Comparison of ENCODE assay signal across 16 cellular contexts in genomic region chr4:6703786-6704185, GRCh38. TPM values are rescaled to one million over a fixed set of nuclear protein-coding genes. Genes with fewer than 3 reads are reported as not detected.
DNase-seq lines count a peak whose midpoint lies in the region; ATAC-seq, FAIRE-seq and TF ChIP-seq lines count a peak whose summit lies in the region.
"Had no signal": no experiment of that assay in that cellular context is flagged by ENCODE, and none has a peak within 500 bp of the region (broad histone marks: within the 10 kb centered on the region; RNA-seq: fewer than 3 reads in every experiment).

No MANE protein-coding gene starts in this region.

- no CpG with 5 or more reads among the region's 3 CpGs for WGBS in IMR-90 (ENCODE audit: extremely low coverage in 2 of 2, insufficient read length in 1 of 2), 2 experiments
- WGBS in K562 (ENCODE audit: insufficient coverage, low coverage, missing lambda C conversion rate) = 43% methylated on average over 3 of the region's 3 CpGs

- TF ChIP-seq RAD21 in IMR-90 (IDR thresholded peaks at IDR 0.05; ENCODE audit: low read length) (no peak), K562 (CRISPR knock-in tag; conservative IDR thresholded peaks at IDR 0.05 in 1 of 2, IDR thresholded peaks at IDR 0.05 in 1 of 2) (no peak)

- BruUV-seq in IMR-90 (replicated peaks; lab: Mats Ljungman, UMichigan) = no TSS peak
- BruUV-seq in K562 (replicated peaks; lab: Mats Ljungman, UMichigan) = no TSS peak

- peaks cover 16% of the 10 kb centered on the region for H3K9me1 ChIP-seq in IMR-90 (ENCODE audit: insufficient read depth, low read length)
- no peaks in the 10 kb centered on the region for H3K9me1 ChIP-seq in K562 (ENCODE audit: control insufficient read depth, insufficient read depth, low read length)

- H3K79me2 ChIP-seq in K562 (ENCODE audit: control insufficient read depth, insufficient read depth, low read length) (peaks cover 52% of the 10 kb centered on the region), parathyroid adenoma (peaks cover 49% of the 10 kb centered on the region)

- H3K36me3 Mint-ChIP-seq in activated CD8-positive, alpha-beta memory T cell treated with anti-CD3 and anti-CD28 coated beads, Interleukin-2, amount 10 ng/mL, durations not matched to agents 7 days and 5 days = peaks cover 64% of the 10 kb centered on the region

- TF ChIP-seq POLR2A in IMR-90 (IDR thresholded peaks at IDR 0.05; ENCODE audit: low read depth, low read length) (no peak), K562 (conservative IDR thresholded peaks at IDR 0.05) (no peak)

- H3K4me3 ChIP-seq in IMR-90 (ENCODE audit: insufficient read depth, low read depth, low read length) (no peak overlapping the region), K562 (no peak overlapping the region), parathyroid adenoma (ENCODE audit: low read depth, low read length) (no peak overlapping the region)
- H3K4me3 ChIP-seq: esophagus squamous epithelium had no signal

- TF ChIP-seq EP300 in K562 (IDR thresholded peaks at IDR 0.05; ENCODE audit: low read length) = no peak

- POLR2A ChIA-PET in IMR-90 (lab: Charles Lee; ENCODE audit: unreplicated experiment) = no interaction called here
- POLR2A ChIA-PET in K562 (lab: Yijun Ruan, JAX) = interaction anchor here (0.6 to 2.5 kb wide), 4 partner anchors 10 to 168 kb away, joined by 3 to 9 read pairs (median 4); partner anchors contain the start of gene S100P

- H2BK15ac ChIP-seq in IMR-90 (ENCODE audit: low read depth, low read length) = no peak overlapping the region

- H3K4me1 Mint-ChIP-seq in activated CD8-positive, alpha-beta memory T cell treated with anti-CD3 and anti-CD28 coated beads, Interleukin-2, amount 10 ng/mL, durations not matched to agents 7 days and 5 days = peaks cover 71% of the 10 kb centered on the region

- H3K36me3 ChIP-seq in IMR-90 (ENCODE audit: control insufficient read depth, insufficient read depth, low read length) (peaks cover 11% of the 10 kb centered on the region), K562 (ENCODE audit: control insufficient read depth, insufficient read depth, low read length) (peaks cover 51% of the 10 kb centered on the region), parathyroid adenoma (ENCODE audit: control insufficient read depth, insufficient read depth, low read length) (no peaks in the 10 kb centered on the region)

- ATAC-seq in activated CD8-positive, alpha-beta memory T cell treated with anti-CD3 and anti-CD28 coated beads, Interleukin-2, amount 10 ng/mL, durations not matched to agents 7 days and 5 days = no peak
- ATAC-seq in IMR-90 (ENCODE audit: low read depth) (peak; percentile 51), K562 (no peak), HG03196 (IDR thresholded peaks at IDR 0.05; ENCODE audit: unreplicated experiment) (no peak), HG03039 (IDR thresholded peaks at IDR 0.05; ENCODE audit: unreplicated experiment) (no peak)
- ATAC-seq: sciatic nerve; stimulated activated memory B cell treated with anti-CD40 and anti-IgM and Interleukin-4, amounts not matched to agents 10 μg/mL and 1 μg/mL and 100 μg/mL, for 72 hours had no signal

- H4K8ac ChIP-seq in IMR-90 (ENCODE audit: low read depth in 2 of 2, low read length in 2 of 2) = no peak overlapping the region

- in situ Hi-C loops in IMR-90 (cut with MboI; ENCODE audit: low sequenced_read_pairs) (no loop called here), K562 (cut with MboI) (no loop called here)

- TF ChIP-seq CTCF in IMR-90 (conservative IDR thresholded peaks at IDR 0.05; ENCODE audit: low read depth, low read length) = no peak
- TF ChIP-seq CTCF in K562 (IDR thresholded peaks at IDR 0.05 in 2 of 3, conservative IDR thresholded peaks at IDR 0.05 in 1 of 3; ENCODE audit: insufficient read depth in 2 of 3, low read depth in 1 of 3, low read length in 3 of 3) = no peak
- TF ChIP-seq CTCF in parathyroid adenoma (IDR thresholded peaks at IDR 0.05) = no peak

- H2BK120ac ChIP-seq in IMR-90 (ENCODE audit: low read depth, low read length) = no peak overlapping the region

- no peak overlapping the region for H2BK20ac ChIP-seq in IMR-90 (ENCODE audit: low read depth, low read length)

- no peak overlapping the region for H2AK9ac ChIP-seq in IMR-90 (replicated peaks; ENCODE audit: low read depth, low read length, poor library complexity)

- H3K4me3 Mint-ChIP-seq in activated CD8-positive, alpha-beta memory T cell treated with anti-CD3 and anti-CD28 coated beads, Interleukin-2, amount 10 ng/mL, durations not matched to agents 7 days and 5 days = no peak overlapping the region
- H3K4me3 Mint-ChIP-seq: stimulated activated memory B cell treated with anti-CD40 and anti-IgM and Interleukin-4, amounts not matched to agents 10 μg/mL and 1 μg/mL and 100 μg/mL, for 72 hours had no signal

- dilution Hi-C loops in IMR-90 (cut with HindIII; ENCODE audit: low sequenced_read_pairs, unreplicated experiment) = no loop called here

- H3K27ac ChIP-seq in IMR-90 (ENCODE audit: insufficient read depth, low read length) = no peak overlapping the region; the same call in 1 of the 2 replicates
- peak overlapping the region; percentile 1; the same call in 1 of the 3 replicates for H3K27ac ChIP-seq in K562 (ENCODE audit: extremely low read depth, low read depth, low read length)
- H3K27ac ChIP-seq in parathyroid adenoma = no peak overlapping the region
- H3K27ac ChIP-seq: esophagus squamous epithelium had no signal

- no peak for FAIRE-seq in K562 (lab: Jason Lieb, UNC)
- FAIRE-seq: GM18507 had no signal

- H3K27ac Mint-ChIP-seq in activated CD8-positive, alpha-beta memory T cell treated with anti-CD3 and anti-CD28 coated beads, Interleukin-2, amount 10 ng/mL, durations not matched to agents 7 days and 5 days = peak overlapping the region; percentile 2
- H3K27ac Mint-ChIP-seq: stimulated activated memory B cell treated with anti-CD40 and anti-IgM and Interleukin-4, amounts not matched to agents 10 μg/mL and 1 μg/mL and 100 μg/mL, for 72 hours had no signal

- H3K79me1 ChIP-seq in IMR-90 (ENCODE audit: low read depth in 1 of 2, low read length in 2 of 2) = peaks cover 43 to 69% of the 10 kb centered on the region in 2 experiments

- H4K5ac ChIP-seq in IMR-90 (ENCODE audit: low read depth, low read length) = no peak overlapping the region

- no peak overlapping the region for H3K56ac ChIP-seq in IMR-90 (ENCODE audit: extremely low read depth, insufficient read depth, low read length)

- no peak overlapping the region for H2AFZ ChIP-seq in IMR-90 (replicated peaks; ENCODE audit: low read length, poor library complexity)
- no peak overlapping the region for H2AFZ ChIP-seq in K562 (ENCODE audit: low read depth, low read length)
- H2AFZ ChIP-seq in parathyroid adenoma = no peak overlapping the region

- DNase-seq in activated CD8-positive, alpha-beta memory T cell treated with anti-CD3 and anti-CD28 coated beads, Interleukin-2, amount 10 ng/mL, durations not matched to agents 7 days and 5 days = no peak
- DNase-seq in activated CD8-positive, alpha-beta memory T cell treated with anti-CD3 and anti-CD28 coated beads, Interleukin-2, amount 50 U/mL, for 4 hours = no peak
- DNase-seq in IMR-90 (peak; percentile 33), K562 (ENCODE audit: extremely low read depth in 1 of 4, low spot score in 3 of 4) (no peak), NCI-H345 treated with DMSO at 0.1 percent for 48 hours (lab: John Stamatoyannopoulos, UW; ENCODE audit: unreplicated experiment) (no peak)
- DNase-seq: cortex of kidney, esophagus squamous epithelium, SHP77 had no signal

- H3K14ac ChIP-seq in IMR-90 (replicated peaks; ENCODE audit: low read depth, low read length) = no peak overlapping the region

- H3K18ac ChIP-seq in IMR-90 (ENCODE audit: low read depth, low read length) = no peak overlapping the region

- intact Hi-C loops in IMR-90 (cut with micrococcal nuclease) (no loop called here), K562 (cut with micrococcal nuclease) (no loop called here)

- H3K9ac ChIP-seq in IMR-90 (ENCODE audit: low read depth, low read length) (no peak overlapping the region), K562 (ENCODE audit: insufficient read depth in 1 of 2, low read depth in 2 of 2, low read length in 2 of 2) (no peak overlapping the region), parathyroid adenoma (no peak overlapping the region)

- peaks cover 28% of the 10 kb centered on the region; the same call in 1 of the 2 replicates for H4K20me1 ChIP-seq in IMR-90 (ENCODE audit: insufficient read depth, low read length)
- 0 out of 2 replicates have a peak, but pooled peaks cover 5% of the 10 kb centered on the region for H4K20me1 ChIP-seq in K562 (replicated peaks; ENCODE audit: control insufficient read depth, insufficient read depth, low read length)

- CTCF ChIA-PET in activated CD8-positive, alpha-beta memory T cell treated with anti-CD3 and anti-CD28 coated beads, Interleukin-2, amount 10 ng/mL, durations not matched to agents 7 days and 5 days (lab: Charles Lee) = interaction anchor here (1.0 to 6.7 kb wide), 4 partner anchors 13 to 29 kb away, joined by 3 to 87 read pairs (median 18); partner anchors contain the start of gene BLOC1S4
- CTCF ChIA-PET in IMR-90 (lab: Yijun Ruan, JAX) (interaction anchor here (1.2 kb wide), 1 partner anchor 13 kb away, joined by 3 read pairs; no protein-coding TSS in a partner anchor), K562 (lab: Yijun Ruan, JAX; ENCODE audit: low intra/inter-chr PET ratio) (no interaction called here)

- H3K4me2 ChIP-seq in IMR-90 (ENCODE audit: low read depth, low read length) (peak overlapping the region; percentile 42; the same call in 1 of the 2 replicates), K562 (ENCODE audit: insufficient read depth, low read length) (no peak overlapping the region), parathyroid adenoma (ENCODE audit: low read length) (peak overlapping the region; percentile 33)

- H3K4ac ChIP-seq in IMR-90 (ENCODE audit: low read depth, low read length) = no peak overlapping the region; the same call in 1 of the 2 replicates

- no peak overlapping the region for H2BK5ac ChIP-seq in IMR-90 (ENCODE audit: low read depth, low read length, poor library complexity, severe bottlenecking)

- no peak overlapping the region for H2AK5ac ChIP-seq in IMR-90 (ENCODE audit: low read depth, low read length)

- H3K9me3 ChIP-seq in IMR-90 (ENCODE audit: control insufficient read depth, insufficient read depth, low read length) = peaks cover 2% of the 10 kb centered on the region; the same call in 1 of the 2 replicates
- no peaks in the 10 kb centered on the region for H3K9me3 ChIP-seq in K562 (replicated peaks; ENCODE audit: control insufficient read depth, insufficient read depth, low read depth, low read length)
- no peaks in the 10 kb centered on the region for H3K9me3 ChIP-seq in parathyroid adenoma (ENCODE audit: control insufficient read depth, low read length)
- H3K9me3 ChIP-seq: esophagus squamous epithelium had no signal

- H3K27me3 ChIP-seq in IMR-90 (ENCODE audit: control insufficient read depth, insufficient read depth, low read length) = no peaks in the 10 kb centered on the region
- H3K27me3 ChIP-seq in K562 (ENCODE audit: control insufficient read depth in 2 of 2, insufficient read depth in 2 of 2, low read length in 2 of 2) = no peaks in the 10 kb centered on the region
- H3K27me3 ChIP-seq in parathyroid adenoma (ENCODE audit: control insufficient read depth, insufficient read depth, low read length) = no peaks in the 10 kb centered on the region
- H3K27me3 ChIP-seq: esophagus squamous epithelium had no signal

- no peak overlapping the region for H3K23ac ChIP-seq in IMR-90 (ENCODE audit: low read depth, low read length)

- H3K4me1 ChIP-seq in IMR-90 (ENCODE audit: control insufficient read depth, insufficient read depth, low read length) (peaks cover 7% of the 10 kb centered on the region), K562 (replicated peaks in 1 of 2; ENCODE audit: control insufficient read depth in 2 of 2, insufficient read depth in 2 of 2, low read length in 2 of 2) (peaks cover 0 to 30% of the 10 kb centered on the region in 2 experiments; a peak in 4 of 5 replicates), parathyroid adenoma (peaks cover 9% of the 10 kb centered on the region)

- H3K27me3 Mint-ChIP-seq in activated CD8-positive, alpha-beta memory T cell treated with anti-CD3 and anti-CD28 coated beads, Interleukin-2, amount 10 ng/mL, durations not matched to agents 7 days and 5 days = no peaks in the 10 kb centered on the region
- H3K27me3 Mint-ChIP-seq: stimulated activated memory B cell treated with anti-CD40 and anti-IgM and Interleukin-4, amounts not matched to agents 10 μg/mL and 1 μg/mL and 100 μg/mL, for 72 hours had no signal

- H3K9me3 Mint-ChIP-seq in activated CD8-positive, alpha-beta memory T cell treated with anti-CD3 and anti-CD28 coated beads, Interleukin-2, amount 10 ng/mL, durations not matched to agents 7 days and 5 days (ENCODE audit: low read depth) = peaks cover 3% of the 10 kb centered on the region
- H3K9me3 Mint-ChIP-seq: stimulated activated memory B cell treated with anti-CD40 and anti-IgM and Interleukin-4, amounts not matched to agents 10 μg/mL and 1 μg/mL and 100 μg/mL, for 72 hours had no signal

- H4K91ac ChIP-seq in IMR-90 (ENCODE audit: insufficient read depth, low read depth, low read length) = no peak overlapping the region

RNA-seq across cellular contexts. Expression of gene MRFAP1L1, which starts 5.9 kb away (rescaled TPM):
- total RNA-seq in activated CD8-positive, alpha-beta memory T cell treated with anti-CD3 and anti-CD28 coated beads, Interleukin-2, amount 10 ng/mL, durations not matched to agents 7 days and 5 days = 10 to 100 TPM; 60.7 to 61.9 TPM
- total RNA-seq in IMR-90 (2012; rRNA removed) = 31.7 and 64.2 TPM in 2 replicates
- polyA plus RNA-seq in IMR-90 (2012; rRNA removed) = 41.7 and 47.0 TPM in 2 replicates
- polyA plus RNA-seq in IMR-90 (2012; cell fraction: cytosol; rRNA removed) = 21.2 and 35.5 TPM in 2 replicates
- 7.2 and 19.4 TPM in 2 replicates for polyA plus RNA-seq in IMR-90 (2012; cell fraction: nucleus; rRNA removed; ENCODE audit: low replicate concordance)
- total RNA-seq in K562 (2011; cell fraction: chromatin; rRNA removed; ENCODE audit: low replicate concordance) = 23.4 and 45.9 TPM in 2 replicates
- total RNA-seq in K562 (2011; cell fraction: nucleolus; rRNA removed) = 16.5 and 18.4 TPM in 2 replicates
- 26.7 and 33.1 TPM in 2 replicates for total RNA-seq in K562 (2011; cell fraction: nucleoplasm; rRNA removed)
- total RNA-seq in K562 (2014; rRNA removed) = 74.2 and 78.8 TPM in 2 replicates
- 85.7 and 86.2 TPM in 2 replicates for total RNA-seq in K562 (2014; rRNA removed; fragmentation: Illumina TruSeq; extraction: Trizol)
- 83.3 and 90.6 TPM in 2 replicates for total RNA-seq in K562 (2015; rRNA removed; fragmentation: Illumina TruSeq; extraction: Trizol)
- 51.3 and 53.6 TPM in 2 replicates for total RNA-seq in K562 (2021)
- 59.5 and 83.8 TPM in 2 replicates for polyA plus RNA-seq in K562 (2011; rRNA removed)
- polyA plus RNA-seq in K562 (2011; cell fraction: cytosol; rRNA removed) = 19.4 and 37.0 TPM in 2 replicates
- polyA plus RNA-seq in K562 (2011; cell fraction: nucleus; rRNA removed) = 37.8 and 48.5 TPM in 2 replicates
- polyA plus RNA-seq in K562 (2012) = 49.1 and 74.0 TPM in 2 replicates
- polyA plus RNA-seq in K562 (2014; fragmentation: Illumina TruSeq; extraction: Trizol) = 74.8 and 87.6 TPM in 2 replicates
- polyA plus RNA-seq in K562 (2014; fragmentation: Nextera tagmentation; extraction: Ambion mirVana) = 10 to 100 TPM; 37.6 to 48.1 TPM
- polyA plus RNA-seq in K562 (2014; rRNA removed) = 104 and 111 TPM in 2 replicates
- polyA minus RNA-seq in K562 (2011; rRNA and poly(A)+ RNA removed) = 46.9 and 49.6 TPM in 2 replicates
- 10.4 and 17.8 TPM in 2 replicates for polyA minus RNA-seq in K562 (2011; cell fraction: cytosol; rRNA and poly(A)+ RNA removed)
- polyA minus RNA-seq in K562 (2011; cell fraction: nucleus; rRNA and poly(A)+ RNA removed) = 13.7 and 31.7 TPM in 2 replicates

RNA-seq across cellular contexts. Expression of gene S100P, which starts 10.1 kb away (rescaled TPM):
- 1 to 10 TPM; 1.3 to 5.6 TPM for total RNA-seq in activated CD8-positive, alpha-beta memory T cell treated with anti-CD3 and anti-CD28 coated beads, Interleukin-2, amount 10 ng/mL, durations not matched to agents 7 days and 5 days
- total RNA-seq in IMR-90 (2012; rRNA removed) = not detected in 2 replicates
- polyA plus RNA-seq in IMR-90 (2012; rRNA removed) = not detected in 2 replicates
- not detected in 2 replicates for polyA plus RNA-seq in IMR-90 (2012; cell fraction: cytosol; rRNA removed)
- polyA plus RNA-seq in IMR-90 (2012; cell fraction: nucleus; rRNA removed; ENCODE audit: low replicate concordance) = 0.06 TPM in 1 of 2 replicates, not detected in the other
- total RNA-seq in K562 (2011; cell fraction: chromatin; rRNA removed; ENCODE audit: low replicate concordance) = 1.7 TPM in 1 of 2 replicates, not detected in the other
- 0.33 and 0.53 TPM in 2 replicates for total RNA-seq in K562 (2011; cell fraction: nucleolus; rRNA removed)
- 0.81 TPM in 1 of 2 replicates, not detected in the other for total RNA-seq in K562 (2011; cell fraction: nucleoplasm; rRNA removed)
- 5.8 and 7.5 TPM in 2 replicates for total RNA-seq in K562 (2014; rRNA removed)
- total RNA-seq in K562 (2014; rRNA removed; fragmentation: Illumina TruSeq; extraction: Trizol) = 7.4 and 13.7 TPM in 2 replicates
- 7.2 and 7.5 TPM in 2 replicates for total RNA-seq in K562 (2015; rRNA removed; fragmentation: Illumina TruSeq; extraction: Trizol)
- 13.2 and 16.8 TPM in 2 replicates for total RNA-seq in K562 (2021)
- 2.7 and 4.1 TPM in 2 replicates for polyA plus RNA-seq in K562 (2011; rRNA removed)
- polyA plus RNA-seq in K562 (2011; cell fraction: cytosol; rRNA removed) = 0.55 and 3.2 TPM in 2 replicates
- polyA plus RNA-seq in K562 (2011; cell fraction: nucleus; rRNA removed) = 0.30 and 1.6 TPM in 2 replicates
- 11.5 and 304 TPM in 2 replicates for polyA plus RNA-seq in K562 (2012)
- 6.9 and 7.4 TPM in 2 replicates for polyA plus RNA-seq in K562 (2014; fragmentation: Illumina TruSeq; extraction: Trizol)
- 10 to 100 TPM; 21.0 to 23.8 TPM for polyA plus RNA-seq in K562 (2014; fragmentation: Nextera tagmentation; extraction: Ambion mirVana)
- polyA plus RNA-seq in K562 (2014; rRNA removed) = 5.5 and 5.7 TPM in 2 replicates
- 0.15 and 0.25 TPM in 2 replicates for polyA minus RNA-seq in K562 (2011; rRNA and poly(A)+ RNA removed)
- polyA minus RNA-seq in K562 (2011; cell fraction: cytosol; rRNA and poly(A)+ RNA removed) = 4.8 and 23.3 TPM in 2 replicates
- 4.7 and 6.1 TPM in 2 replicates for polyA minus RNA-seq in K562 (2011; cell fraction: nucleus; rRNA and poly(A)+ RNA removed)
- total RNA-seq: HT1080, neural crest cell had no signal

RNA-seq across cellular contexts. Expression of gene BLOC1S4, which starts 12.2 kb away (rescaled TPM):
- total RNA-seq in activated CD8-positive, alpha-beta memory T cell treated with anti-CD3 and anti-CD28 coated beads, Interleukin-2, amount 10 ng/mL, durations not matched to agents 7 days and 5 days = 10 to 100 TPM; 21.8 to 22.3 TPM
- total RNA-seq in IMR-90 (2012; rRNA removed) (8.8 and 13.3 TPM in 2 replicates), K562 (2014; rRNA removed) (31.6 and 38.3 TPM in 2 replicates), K562 (2014; rRNA removed; fragmentation: Illumina TruSeq; extraction: Trizol) (10.0 and 11.2 TPM in 2 replicates), K562 (2015; rRNA removed; fragmentation: Illumina TruSeq; extraction: Trizol) (10.5 and 10.8 TPM in 2 replicates), K562 (2021) (29.4 and 31.1 TPM in 2 replicates)
- polyA plus RNA-seq in IMR-90 (2012; rRNA removed) (22.1 and 24.2 TPM in 2 replicates), K562 (2011; rRNA removed) (21.0 and 25.5 TPM in 2 replicates), K562 (2014; fragmentation: Illumina TruSeq; extraction: Trizol) (10.3 and 15.0 TPM in 2 replicates), K562 (2014; fragmentation: Nextera tagmentation; extraction: Ambion mirVana) (1 to 10 TPM; 3.1 to 3.9 TPM), K562 (2014; rRNA removed) (30.9 and 37.3 TPM in 2 replicates)
- polyA plus RNA-seq in IMR-90 (2012; cell fraction: cytosol; rRNA removed) = 7.3 and 27.7 TPM in 2 replicates
- polyA plus RNA-seq in IMR-90 (2012; cell fraction: nucleus; rRNA removed; ENCODE audit: low replicate concordance) = 8.6 and 17.4 TPM in 2 replicates
- total RNA-seq in K562 (2011; cell fraction: chromatin; rRNA removed; ENCODE audit: low replicate concordance) = 9.9 and 18.6 TPM in 2 replicates
- 25.1 and 30.5 TPM in 2 replicates for total RNA-seq in K562 (2011; cell fraction: nucleolus; rRNA removed)
- 18.3 and 23.1 TPM in 2 replicates for total RNA-seq in K562 (2011; cell fraction: nucleoplasm; rRNA removed)
- 27.6 and 61.0 TPM in 2 replicates for polyA plus RNA-seq in K562 (2011; cell fraction: cytosol; rRNA removed)
- polyA plus RNA-seq in K562 (2011; cell fraction: nucleus; rRNA removed) = 14.4 and 23.7 TPM in 2 replicates
- polyA plus RNA-seq in K562 (2012) = 20.7 and 24.2 TPM in 2 replicates
- polyA minus RNA-seq in K562 (2011; rRNA and poly(A)+ RNA removed) = 5.4 and 8.9 TPM in 2 replicates
- 9.5 and 11.1 TPM in 2 replicates for polyA minus RNA-seq in K562 (2011; cell fraction: cytosol; rRNA and poly(A)+ RNA removed)
- 10.4 and 14.2 TPM in 2 replicates for polyA minus RNA-seq in K562 (2011; cell fraction: nucleus; rRNA and poly(A)+ RNA removed)
